2 cellular contexts compared by ENCODE assay signal in the genomic region with DNA sequence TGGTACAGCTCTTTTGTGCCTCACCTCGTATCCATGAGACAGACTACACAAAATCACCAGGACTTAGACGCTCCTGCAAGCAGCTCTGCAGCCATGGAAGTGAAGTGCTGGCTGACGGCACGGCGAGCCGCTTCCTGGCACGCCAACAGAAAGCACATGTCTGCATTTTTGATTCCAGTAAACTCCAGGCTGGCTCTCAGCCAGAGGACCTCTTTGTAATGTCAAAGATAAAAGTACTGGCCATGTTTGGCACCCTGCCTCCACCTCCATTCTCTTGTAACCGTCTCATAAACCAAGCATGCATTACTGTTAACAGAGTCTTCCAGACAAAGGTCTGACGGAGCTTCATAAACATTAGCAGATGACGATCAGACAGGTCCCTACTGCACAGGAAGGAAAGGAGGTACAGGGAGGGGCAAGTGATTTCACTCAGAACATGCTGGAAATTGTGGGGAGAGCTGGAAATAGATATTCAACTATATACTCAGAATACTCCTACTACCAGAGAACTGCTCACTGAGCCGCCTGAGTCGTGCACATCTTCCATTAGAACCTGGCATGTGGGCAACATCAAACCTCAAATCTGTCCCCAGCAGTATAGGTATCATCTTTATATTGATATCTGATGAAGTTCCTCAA.
TF ChIP-seq lines count a peak whose summit lies in the region.

No MANE protein-coding gene starts in this region.

TF ChIP-seq in liver, 16 proteins besides CTCF, POLR2A, EP300 and RAD21 (continued from another document):
- TF ChIP-seq, protein P1, sequence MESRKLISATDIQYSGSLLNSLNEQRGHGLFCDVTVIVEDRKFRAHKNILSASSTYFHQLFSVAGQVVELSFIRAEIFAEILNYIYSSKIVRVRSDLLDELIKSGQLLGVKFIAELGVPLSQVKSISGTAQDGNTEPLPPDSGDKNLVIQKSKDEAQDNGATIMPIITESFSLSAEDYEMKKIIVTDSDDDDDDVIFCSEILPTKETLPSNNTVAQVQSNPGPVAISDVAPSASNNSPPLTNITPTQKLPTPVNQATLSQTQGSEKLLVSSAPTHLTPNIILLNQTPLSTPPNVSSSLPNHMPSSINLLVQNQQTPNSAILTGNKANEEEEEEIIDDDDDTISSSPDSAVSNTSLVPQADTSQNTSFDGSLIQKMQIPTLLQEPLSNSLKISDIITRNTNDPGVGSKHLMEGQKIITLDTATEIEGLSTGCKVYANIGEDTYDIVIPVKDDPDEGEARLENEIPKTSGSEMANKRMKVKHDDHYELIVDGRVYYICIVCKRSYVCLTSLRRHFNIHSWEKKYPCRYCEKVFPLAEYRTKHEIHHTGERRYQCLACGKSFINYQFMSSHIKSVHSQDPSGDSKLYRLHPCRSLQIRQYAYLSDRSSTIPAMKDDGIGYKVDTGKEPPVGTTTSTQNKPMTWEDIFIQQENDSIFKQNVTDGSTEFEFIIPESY (IDR thresholded peaks at IDR 0.05), result no peak
- TF ChIP-seq SP1 (IDR thresholded peaks at IDR 0.05) (peak; percentile 18), JUND (IDR thresholded peaks at IDR 0.05) (no peak), EGR1 (IDR thresholded peaks at IDR 0.05; ENCODE audit: low read depth in 2 of 2) (no peak), HNF4A (conservative IDR thresholded peaks at IDR 0.05) (no peak), YY1 (IDR thresholded peaks at IDR 0.05) (peak; percentile 26), NR2F2 (IDR thresholded peaks at IDR 0.05) (peak; percentile 81), RXRA (IDR thresholded peaks at IDR 0.05) (peak; percentile 4 to 24), FOXA1 (IDR thresholded peaks at IDR 0.05) (no peak), TAF1 (conservative IDR thresholded peaks at IDR 0.05) (no peak)
- TF ChIP-seq, protein P2, sequence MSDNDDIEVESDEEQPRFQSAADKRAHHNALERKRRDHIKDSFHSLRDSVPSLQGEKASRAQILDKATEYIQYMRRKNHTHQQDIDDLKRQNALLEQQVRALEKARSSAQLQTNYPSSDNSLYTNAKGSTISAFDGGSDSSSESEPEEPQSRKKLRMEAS (IDR thresholded peaks at IDR 0.05), result peak; percentile 53
- TF ChIP-seq, protein P3, sequence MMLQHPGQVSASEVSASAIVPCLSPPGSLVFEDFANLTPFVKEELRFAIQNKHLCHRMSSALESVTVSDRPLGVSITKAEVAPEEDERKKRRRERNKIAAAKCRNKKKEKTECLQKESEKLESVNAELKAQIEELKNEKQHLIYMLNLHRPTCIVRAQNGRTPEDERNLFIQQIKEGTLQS (IDR thresholded peaks at IDR 0.05), result no peak
TF ChIP-seq in liver: peak in this region for 5.

TF ChIP-seq in HepG2, 621 proteins besides CTCF, POLR2A, EP300 and RAD21 (continues in another document):
- TF ChIP-seq, protein P4, sequence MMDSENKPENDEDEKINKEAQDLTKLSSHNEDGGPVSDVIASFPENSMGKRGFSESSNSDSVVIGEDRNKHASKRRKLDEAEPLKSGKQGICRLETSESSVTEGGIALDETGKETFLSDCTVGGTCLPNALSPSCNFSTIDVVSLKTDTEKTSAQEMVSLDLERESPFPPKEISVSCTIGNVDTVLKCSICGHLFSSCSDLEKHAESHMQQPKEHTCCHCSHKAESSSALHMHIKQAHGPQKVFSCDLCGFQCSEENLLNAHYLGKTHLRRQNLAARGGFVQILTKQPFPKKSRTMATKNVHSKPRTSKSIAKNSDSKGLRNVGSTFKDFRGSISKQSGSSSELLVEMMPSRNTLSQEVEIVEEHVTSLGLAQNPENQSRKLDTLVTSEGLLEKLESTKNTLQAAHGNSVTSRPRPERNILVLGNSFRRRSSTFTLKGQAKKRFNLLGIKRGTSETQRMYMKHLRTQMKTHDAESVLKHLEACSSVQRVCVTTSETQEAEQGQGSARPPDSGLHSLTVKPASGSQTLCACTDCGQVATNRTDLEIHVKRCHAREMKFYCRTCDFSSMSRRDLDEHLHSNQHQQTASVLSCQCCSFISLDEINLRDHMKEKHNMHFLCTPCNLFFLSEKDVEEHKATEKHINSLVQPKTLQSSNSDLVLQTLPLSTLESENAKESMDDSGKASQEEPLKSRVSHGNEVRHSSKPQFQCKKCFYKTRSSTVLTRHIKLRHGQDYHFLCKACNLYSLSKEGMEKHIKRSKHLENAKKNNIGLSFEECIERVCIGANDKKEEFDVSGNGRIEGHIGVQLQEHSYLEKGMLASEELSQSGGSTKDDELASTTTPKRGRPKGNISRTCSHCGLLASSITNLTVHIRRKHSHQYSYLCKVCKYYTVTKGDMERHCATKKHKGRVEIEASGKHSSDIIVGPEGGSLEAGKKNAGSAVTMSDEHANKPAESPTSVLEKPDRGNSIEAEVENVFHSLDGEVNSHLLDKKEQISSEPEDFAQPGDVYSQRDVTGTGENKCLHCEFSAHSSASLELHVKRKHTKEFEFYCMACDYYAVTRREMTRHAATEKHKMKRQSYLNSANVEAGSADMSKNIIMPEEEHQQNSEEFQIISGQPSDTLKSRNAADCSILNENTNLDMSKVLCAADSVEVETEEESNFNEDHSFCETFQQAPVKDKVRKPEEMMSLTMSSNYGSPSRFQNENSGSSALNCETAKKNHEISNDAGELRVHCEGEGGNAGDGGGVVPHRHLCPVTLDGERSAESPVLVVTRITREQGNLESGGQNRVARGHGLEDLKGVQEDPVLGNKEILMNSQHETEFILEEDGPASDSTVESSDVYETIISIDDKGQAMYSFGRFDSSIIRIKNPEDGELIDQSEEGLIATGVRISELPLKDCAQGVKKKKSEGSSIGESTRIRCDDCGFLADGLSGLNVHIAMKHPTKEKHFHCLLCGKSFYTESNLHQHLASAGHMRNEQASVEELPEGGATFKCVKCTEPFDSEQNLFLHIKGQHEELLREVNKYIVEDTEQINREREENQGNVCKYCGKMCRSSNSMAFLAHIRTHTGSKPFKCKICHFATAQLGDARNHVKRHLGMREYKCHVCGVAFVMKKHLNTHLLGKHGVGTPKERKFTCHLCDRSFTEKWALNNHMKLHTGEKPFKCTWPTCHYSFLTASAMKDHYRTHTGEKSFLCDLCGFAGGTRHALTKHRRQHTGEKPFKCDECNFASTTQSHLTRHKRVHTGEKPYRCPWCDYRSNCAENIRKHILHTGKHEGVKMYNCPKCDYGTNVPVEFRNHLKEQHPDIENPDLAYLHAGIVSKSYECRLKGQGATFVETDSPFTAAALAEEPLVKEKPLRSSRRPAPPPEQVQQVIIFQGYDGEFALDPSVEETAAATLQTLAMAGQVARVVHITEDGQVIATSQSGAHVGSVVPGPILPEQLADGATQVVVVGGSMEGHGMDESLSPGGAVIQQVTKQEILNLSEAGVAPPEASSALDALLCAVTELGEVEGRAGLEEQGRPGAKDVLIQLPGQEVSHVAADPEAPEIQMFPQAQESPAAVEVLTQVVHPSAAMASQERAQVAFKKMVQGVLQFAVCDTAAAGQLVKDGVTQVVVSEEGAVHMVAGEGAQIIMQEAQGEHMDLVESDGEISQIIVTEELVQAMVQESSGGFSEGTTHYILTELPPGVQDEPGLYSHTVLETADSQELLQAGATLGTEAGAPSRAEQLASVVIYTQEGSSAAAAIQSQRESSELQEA (CRISPR knock-in tag; IDR thresholded peaks at IDR 0.05; ENCODE audit: not compliant biosample characterization), result no peak
- TF ChIP-seq, protein P5, sequence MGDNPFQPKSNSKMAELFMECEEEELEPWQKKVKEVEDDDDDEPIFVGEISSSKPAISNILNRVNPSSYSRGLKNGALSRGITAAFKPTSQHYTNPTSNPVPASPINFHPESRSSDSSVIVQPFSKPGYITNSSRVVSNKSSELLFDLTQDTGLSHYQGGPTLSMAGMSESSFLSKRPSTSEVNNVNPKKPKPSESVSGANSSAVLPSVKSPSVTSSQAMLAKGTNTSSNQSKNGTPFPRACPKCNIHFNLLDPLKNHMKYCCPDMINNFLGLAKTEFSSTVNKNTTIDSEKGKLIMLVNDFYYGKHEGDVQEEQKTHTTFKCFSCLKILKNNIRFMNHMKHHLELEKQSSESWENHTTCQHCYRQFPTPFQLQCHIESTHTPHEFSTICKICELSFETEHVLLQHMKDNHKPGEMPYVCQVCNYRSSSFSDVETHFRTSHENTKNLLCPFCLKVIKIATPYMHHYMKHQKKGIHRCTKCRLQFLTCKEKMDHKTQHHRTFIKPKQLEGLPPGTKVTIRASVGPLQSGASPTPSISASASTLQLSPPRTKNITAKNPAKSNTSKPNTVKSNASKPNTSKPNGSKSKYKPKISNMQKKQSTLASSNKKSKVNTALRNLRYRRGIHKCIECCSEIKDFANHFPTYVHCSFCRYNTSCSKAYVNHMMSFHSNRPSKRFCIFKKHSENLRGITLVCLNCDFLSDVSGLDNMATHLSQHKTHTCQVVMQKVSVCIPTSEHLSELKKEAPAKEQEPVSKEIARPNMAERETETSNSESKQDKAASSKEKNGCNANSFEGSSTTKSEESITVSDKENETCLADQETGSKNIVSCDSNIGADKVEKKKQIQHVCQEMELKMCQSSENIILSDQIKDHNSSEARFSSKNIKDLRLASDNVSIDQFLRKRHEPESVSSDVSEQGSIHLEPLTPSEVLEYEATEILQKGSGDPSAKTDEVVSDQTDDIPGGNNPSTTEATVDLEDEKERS (CRISPR knock-in tag; IDR thresholded peaks at IDR 0.05), result no peak
- TF ChIP-seq RBM22 (optimal IDR thresholded peaks at IDR 0.05; ENCODE audit: low read length) (no peak), PHF8 (CRISPR knock-in tag; IDR thresholded peaks at IDR 0.05) (no peak), ZNF547 (CRISPR knock-in tag; IDR thresholded peaks at IDR 0.05) (no peak), NCOA2 (CRISPR knock-in tag; IDR thresholded peaks at IDR 0.05) (no peak), ZNF552 (CRISPR knock-in tag; IDR thresholded peaks at IDR 0.05; ENCODE audit: borderline replicate concordance) (no peak), CENPT (CRISPR knock-in tag; IDR thresholded peaks at IDR 0.05; ENCODE audit: low read depth) (no peak), TEAD2 (CRISPR knock-in tag; IDR thresholded peaks at IDR 0.05) (no peak), NR2F2 (IDR thresholded peaks at IDR 0.05; ENCODE audit: borderline replicate concordance, low read depth) (no peak)
- TF ChIP-seq, protein P6, sequence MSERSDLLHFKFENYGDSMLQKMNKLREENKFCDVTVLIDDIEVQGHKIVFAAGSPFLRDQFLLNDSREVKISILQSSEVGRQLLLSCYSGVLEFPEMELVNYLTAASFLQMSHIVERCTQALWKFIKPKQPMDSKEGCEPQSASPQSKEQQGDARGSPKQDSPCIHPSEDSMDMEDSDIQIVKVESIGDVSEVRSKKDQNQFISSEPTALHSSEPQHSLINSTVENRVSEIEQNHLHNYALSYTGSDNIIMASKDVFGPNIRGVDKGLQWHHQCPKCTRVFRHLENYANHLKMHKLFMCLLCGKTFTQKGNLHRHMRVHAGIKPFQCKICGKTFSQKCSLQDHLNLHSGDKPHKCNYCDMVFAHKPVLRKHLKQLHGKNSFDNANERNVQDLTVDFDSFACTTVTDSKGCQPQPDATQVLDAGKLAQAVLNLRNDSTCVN (CRISPR knock-in tag; IDR thresholded peaks at IDR 0.05; ENCODE audit: borderline replicate concordance), result no peak
- TF ChIP-seq, protein P7, sequence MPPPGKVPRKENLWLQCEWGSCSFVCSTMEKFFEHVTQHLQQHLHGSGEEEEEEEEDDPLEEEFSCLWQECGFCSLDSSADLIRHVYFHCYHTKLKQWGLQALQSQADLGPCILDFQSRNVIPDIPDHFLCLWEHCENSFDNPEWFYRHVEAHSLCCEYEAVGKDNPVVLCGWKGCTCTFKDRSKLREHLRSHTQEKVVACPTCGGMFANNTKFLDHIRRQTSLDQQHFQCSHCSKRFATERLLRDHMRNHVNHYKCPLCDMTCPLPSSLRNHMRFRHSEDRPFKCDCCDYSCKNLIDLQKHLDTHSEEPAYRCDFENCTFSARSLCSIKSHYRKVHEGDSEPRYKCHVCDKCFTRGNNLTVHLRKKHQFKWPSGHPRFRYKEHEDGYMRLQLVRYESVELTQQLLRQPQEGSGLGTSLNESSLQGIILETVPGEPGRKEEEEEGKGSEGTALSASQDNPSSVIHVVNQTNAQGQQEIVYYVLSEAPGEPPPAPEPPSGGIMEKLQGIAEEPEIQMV (CRISPR knock-in tag; IDR thresholded peaks at IDR 0.05; ENCODE audit: low read depth), result no peak
- TF ChIP-seq, protein P8, sequence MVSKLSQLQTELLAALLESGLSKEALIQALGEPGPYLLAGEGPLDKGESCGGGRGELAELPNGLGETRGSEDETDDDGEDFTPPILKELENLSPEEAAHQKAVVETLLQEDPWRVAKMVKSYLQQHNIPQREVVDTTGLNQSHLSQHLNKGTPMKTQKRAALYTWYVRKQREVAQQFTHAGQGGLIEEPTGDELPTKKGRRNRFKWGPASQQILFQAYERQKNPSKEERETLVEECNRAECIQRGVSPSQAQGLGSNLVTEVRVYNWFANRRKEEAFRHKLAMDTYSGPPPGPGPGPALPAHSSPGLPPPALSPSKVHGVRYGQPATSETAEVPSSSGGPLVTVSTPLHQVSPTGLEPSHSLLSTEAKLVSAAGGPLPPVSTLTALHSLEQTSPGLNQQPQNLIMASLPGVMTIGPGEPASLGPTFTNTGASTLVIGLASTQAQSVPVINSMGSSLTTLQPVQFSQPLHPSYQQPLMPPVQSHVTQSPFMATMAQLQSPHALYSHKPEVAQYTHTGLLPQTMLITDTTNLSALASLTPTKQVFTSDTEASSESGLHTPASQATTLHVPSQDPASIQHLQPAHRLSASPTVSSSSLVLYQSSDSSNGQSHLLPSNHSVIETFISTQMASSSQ (IDR thresholded peaks at IDR 0.05; ENCODE audit: low read depth), result no peak
- TF ChIP-seq, protein P8 (CRISPR knock-in tag; IDR thresholded peaks at IDR 0.05; ENCODE audit: borderline replicate concordance), result no peak
- TF ChIP-seq, protein P9, sequence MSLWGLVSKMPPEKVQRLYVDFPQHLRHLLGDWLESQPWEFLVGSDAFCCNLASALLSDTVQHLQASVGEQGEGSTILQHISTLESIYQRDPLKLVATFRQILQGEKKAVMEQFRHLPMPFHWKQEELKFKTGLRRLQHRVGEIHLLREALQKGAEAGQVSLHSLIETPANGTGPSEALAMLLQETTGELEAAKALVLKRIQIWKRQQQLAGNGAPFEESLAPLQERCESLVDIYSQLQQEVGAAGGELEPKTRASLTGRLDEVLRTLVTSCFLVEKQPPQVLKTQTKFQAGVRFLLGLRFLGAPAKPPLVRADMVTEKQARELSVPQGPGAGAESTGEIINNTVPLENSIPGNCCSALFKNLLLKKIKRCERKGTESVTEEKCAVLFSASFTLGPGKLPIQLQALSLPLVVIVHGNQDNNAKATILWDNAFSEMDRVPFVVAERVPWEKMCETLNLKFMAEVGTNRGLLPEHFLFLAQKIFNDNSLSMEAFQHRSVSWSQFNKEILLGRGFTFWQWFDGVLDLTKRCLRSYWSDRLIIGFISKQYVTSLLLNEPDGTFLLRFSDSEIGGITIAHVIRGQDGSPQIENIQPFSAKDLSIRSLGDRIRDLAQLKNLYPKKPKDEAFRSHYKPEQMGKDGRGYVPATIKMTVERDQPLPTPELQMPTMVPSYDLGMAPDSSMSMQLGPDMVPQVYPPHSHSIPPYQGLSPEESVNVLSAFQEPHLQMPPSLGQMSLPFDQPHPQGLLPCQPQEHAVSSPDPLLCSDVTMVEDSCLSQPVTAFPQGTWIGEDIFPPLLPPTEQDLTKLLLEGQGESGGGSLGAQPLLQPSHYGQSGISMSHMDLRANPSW (CRISPR knock-in tag; IDR thresholded peaks at IDR 0.05; ENCODE audit: borderline replicate concordance), result no peak
